8 cellular contexts compared by ENCODE assay signal in the genomic region with DNA sequence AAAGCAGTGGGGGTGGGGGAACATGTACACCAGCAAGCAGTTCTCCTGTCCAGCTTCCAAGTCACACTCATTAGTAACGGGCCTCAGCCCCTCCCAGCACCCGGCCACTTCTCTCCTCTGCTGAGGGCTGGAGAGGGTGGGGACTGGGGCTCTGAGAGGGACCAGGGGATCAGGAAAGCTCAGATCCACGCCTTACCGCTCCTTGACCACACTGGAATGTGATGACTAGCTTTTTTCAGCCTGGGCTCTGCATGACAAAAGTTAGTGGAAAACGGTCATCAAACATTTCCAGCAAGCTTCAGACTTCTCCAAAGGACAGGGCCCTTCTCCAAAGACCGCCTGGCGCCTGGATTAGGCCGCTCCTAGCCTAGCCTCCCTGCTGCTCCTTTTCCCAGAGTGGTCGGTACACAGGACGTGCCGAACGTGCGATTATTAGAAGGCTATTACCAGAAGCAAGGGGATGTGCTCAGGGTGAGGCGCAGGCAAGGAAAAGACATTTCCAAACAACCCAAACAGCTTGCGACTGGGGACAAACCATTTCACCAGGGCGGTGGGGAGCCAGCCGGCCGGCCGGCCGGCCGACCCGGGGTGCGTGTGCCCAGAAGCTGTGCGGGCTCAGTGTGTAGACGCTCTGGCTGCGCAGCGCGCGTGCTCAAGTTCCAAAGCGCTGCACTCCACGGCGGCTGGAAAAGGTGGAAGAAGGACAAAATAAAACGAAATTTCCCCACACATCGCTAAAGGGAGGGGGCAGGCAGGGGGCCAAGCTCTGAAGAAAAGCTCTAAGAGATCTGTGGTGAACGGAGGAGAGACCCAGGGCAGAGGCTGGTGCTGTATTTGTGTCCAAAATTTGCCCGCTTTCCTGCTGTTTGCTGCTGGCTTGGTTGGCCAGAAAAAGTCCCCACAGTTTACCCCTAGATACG. TPM values are rescaled to one million over a fixed set of nuclear protein-coding genes. Genes with fewer than 3 reads are reported as not detected.
DNase-seq lines count a peak whose midpoint lies in the region; ATAC-seq and TF ChIP-seq lines count a peak whose summit lies in the region.

No MANE protein-coding gene starts in this region.

- H3K9me3 ChIP-seq in RWPE2 (ENCODE audit: severe bottlenecking) (no peaks in the 10 kb centered on the region), mononuclear cell (ENCODE audit: low read depth, low read length) (no peaks in the 10 kb centered on the region)

- peak overlapping the region; percentile 100 for H3K27ac Mint-ChIP-seq in HFFc6

- no peaks in the 10 kb centered on the region; the same call in 1 of the 2 replicates for H3K27me3 Mint-ChIP-seq in HFFc6 (ENCODE audit: insufficient read depth)

- TF ChIP-seq CTCF in HFFc6 (IDR thresholded peaks at IDR 0.05) (no peak), RWPE2 (IDR thresholded peaks at IDR 0.05; ENCODE audit: poor library complexity, severe bottlenecking) (no peak), epithelial cell of proximal tubule (conservative IDR thresholded peaks at IDR 0.05; ENCODE audit: low read depth, low read length) (no peak)

- H3K4me1 Mint-ChIP-seq in HFFc6 (ENCODE audit: low read depth), result peaks cover 62% of the 10 kb centered on the region

- no peaks in the 10 kb centered on the region for H3K9me3 Mint-ChIP-seq in HFFc6

- ATAC-seq in RWPE2 (ENCODE audit: low read depth), result peak; percentile 88
- no peak for ATAC-seq in HG03039 (IDR thresholded peaks at IDR 0.05; ENCODE audit: unreplicated experiment)

- H3K4me3 ChIP-seq in RWPE2 (ENCODE audit: severe bottlenecking) (peak overlapping the region; percentile 5), epithelial cell of proximal tubule (ENCODE audit: low read depth, low read length) (peak overlapping the region; percentile 42), mononuclear cell (ENCODE audit: low read length) (peak overlapping the region; percentile 35)

- H3K4me1 ChIP-seq in RWPE2 (ENCODE audit: insufficient read depth, poor library complexity, severe bottlenecking) (peaks cover 17% of the 10 kb centered on the region), mononuclear cell (ENCODE audit: insufficient read depth, low read length) (peaks cover 15% of the 10 kb centered on the region)

- in situ Hi-C loops in Caki2 (cut with HindIII; ENCODE audit: low pct_unique_long_range_greater_than_20kb, low sequenced_read_pairs), result no loop called here

- H3K36me3 ChIP-seq in RWPE2 (ENCODE audit: low read depth), result no peaks in the 10 kb centered on the region

- H3K27ac ChIP-seq in RWPE2 (ENCODE audit: poor library complexity, severe bottlenecking), result peak overlapping the region; percentile 21

- no peaks in the 10 kb centered on the region for H3K36me3 Mint-ChIP-seq in HFFc6 (ENCODE audit: low read depth)

- H3K4me3 Mint-ChIP-seq in HFFc6, result peak overlapping the region; percentile 86

- DNase-seq in Caki2 (ENCODE audit: low read depth), result peak; percentile 90
- peak; percentile 83 for DNase-seq in HFFc6
- DNase-seq in RWPE2 (ENCODE audit: low spot score), result no peak
- DNase-seq in epithelial cell of proximal tubule (ENCODE audit: low read depth), result peak; percentile 76
- peak; percentile 59 for DNase-seq in ureter (ENCODE audit: low spot score)
- no peak for DNase-seq in central memory CD4-positive, alpha-beta T cell

- H3K27me3 ChIP-seq in RWPE2 (ENCODE audit: insufficient read depth, poor library complexity, severe bottlenecking) (no peaks in the 10 kb centered on the region), mononuclear cell (ENCODE audit: insufficient read depth, low read length) (no peaks in the 10 kb centered on the region)

RNA-seq across cellular contexts. Expression of a gene that starts 51.0 kb away (rescaled TPM):
- 177 and 336 TPM in 2 replicates for total RNA-seq in Caki2 (2014; rRNA removed; shearing (Covaris generic); ENCODE audit: low replicate concordance)
- 100 to 1,000 TPM; 622 to 815 (median 721) TPM for total RNA-seq in HFFc6 (2021; fragmentation: NEBNext Ultra II Directional; extraction: Animal tissue kit (Norgen Biotek cat#: 25700))
- 171 and 309 TPM in 2 replicates for total RNA-seq in epithelial cell of proximal tubule
- 109 TPM for total RNA-seq in mononuclear cell
- 137 TPM for total RNA-seq in ureter

Comparison
In these comparisons a context has a peak if more than half of its experiments do, and no peak if none do; other contexts are left out.
1. DNase-seq: peak in Caki2 (single experiment), HFFc6 (single experiment), epithelial cell of proximal tubule (single experiment) and ureter (single experiment); none in RWPE2 (single experiment) and central memory CD4-positive, alpha-beta T cell (single experiment).
2. Peak in every context shown above with its lines, with median percentiles within 50 percentile points of each other: H3K4me3 ChIP-seq.